ENCODE assay signal across 1 cellular context in genomic region chr17:19716108-19717030, GRCh38.
TF ChIP-seq lines count a peak whose summit lies in the region.

TSS of gene SLC47A2 (minus strand) at chr17:19716584. CDS start at chr17:19716555, 29 bp downstream.

TF ChIP-seq in HepG2, 621 proteins besides CTCF, POLR2A, EP300 and RAD21:
- TF ChIP-seq POGK (CRISPR knock-in tag; conservative IDR thresholded peaks at IDR 0.05) (no peak), ZFX (CRISPR knock-in tag; IDR thresholded peaks at IDR 0.05; ENCODE audit: low read depth) (peak; percentile 18; the same call in 1 of the 2 replicates), XRCC5 (optimal IDR thresholded peaks at IDR 0.05; ENCODE audit: low read length) (peak; percentile 16)
